In genomic region chr6:90078513-90079289, GRCh38 we compare ENCODE assay signal across 10 cellular contexts.
DNase-seq lines count a peak whose midpoint lies in the region; ATAC-seq and TF ChIP-seq lines count a peak whose summit lies in the region.
"Had no signal": no experiment of that assay in that cellular context is flagged by ENCODE, and none has a peak within 500 bp of the region (broad histone marks: within the 10 kb centered on the region; RNA-seq: fewer than 3 reads in every experiment).

No MANE protein-coding gene starts in this region.

- peaks cover 75% of the 10 kb centered on the region for H3K36me3 Mint-ChIP-seq in activated T-helper 2 cell treated with anti-CD3 and anti-CD28 coated beads, Interferon-gamma antibody, Interleukin-2, Interleukin-4, amounts not matched to agents 10 μg/mL and 5 μg/mL and 100 μg/mL, durations not matched to agents 14 hours and 24 hours and 36 hours (ENCODE audit: low read depth)
- H3K36me3 Mint-ChIP-seq in natural killer cell = no peaks in the 10 kb centered on the region

- DNase-seq in activated gamma-delta T cell treated with anti-CD3 and anti-CD28 coated beads, Interleukin-2, amount 50 U/mL, for 16 hours (ENCODE audit: low read depth) = peak; percentile 16
- no peak for DNase-seq in activated gamma-delta T cell treated with Interleukin-2 at 50 U/mL for 16 hours
- DNase-seq in activated T-helper 2 cell treated with anti-CD3 and anti-CD28 coated beads, Interferon-gamma antibody, Interleukin-2, Interleukin-4, amounts not matched to agents 10 μg/mL and 5 μg/mL and 100 μg/mL, durations not matched to agents 14 hours and 24 hours and 36 hours (ENCODE audit: low spot score) = peak; percentile 42
- no peak for DNase-seq in natural killer cell
- peak; percentile 62 to 89 for DNase-seq in stimulated activated naive CD8-positive, alpha-beta T cell treated with anti-CD3 and anti-CD28 coated beads, Interleukin-15, amount 100 ng/mL, for 72 hours
- DNase-seq in ecto neural progenitor cell (ENCODE audit: low spot score) = no peak
- DNase-seq: GDM1, NCI-H2029 treated with DMSO at 0.1 percent for 48 hours had no signal

- peak overlapping the region; percentile 94 for H3K4me3 Mint-ChIP-seq in activated T-helper 2 cell treated with anti-CD3 and anti-CD28 coated beads, Interferon-gamma antibody, Interleukin-2, Interleukin-4, amounts not matched to agents 10 μg/mL and 5 μg/mL and 100 μg/mL, durations not matched to agents 14 hours and 24 hours and 36 hours (ENCODE audit: low read depth)
- H3K4me3 Mint-ChIP-seq in natural killer cell = peak overlapping the region; percentile 94
- peak overlapping the region; percentile 75 to 93 for H3K4me3 Mint-ChIP-seq in stimulated activated naive CD8-positive, alpha-beta T cell treated with anti-CD3 and anti-CD28 coated beads, Interleukin-15, amount 100 ng/mL, for 72 hours

- peak overlapping the region; percentile 98 for H3K27ac Mint-ChIP-seq in activated T-helper 2 cell treated with anti-CD3 and anti-CD28 coated beads, Interferon-gamma antibody, Interleukin-2, Interleukin-4, amounts not matched to agents 10 μg/mL and 5 μg/mL and 100 μg/mL, durations not matched to agents 14 hours and 24 hours and 36 hours
- H3K27ac Mint-ChIP-seq in natural killer cell = peak overlapping the region; percentile 92 to 94
- H3K27ac Mint-ChIP-seq in stimulated activated naive CD8-positive, alpha-beta T cell treated with anti-CD3 and anti-CD28 coated beads, Interleukin-15, amount 100 ng/mL, for 72 hours = peak overlapping the region; percentile 97 to 98

- H3K9me3 Mint-ChIP-seq in activated T-helper 2 cell treated with anti-CD3 and anti-CD28 coated beads, Interferon-gamma antibody, Interleukin-2, Interleukin-4, amounts not matched to agents 10 μg/mL and 5 μg/mL and 100 μg/mL, durations not matched to agents 14 hours and 24 hours and 36 hours = no peaks in the 10 kb centered on the region
- H3K9me3 Mint-ChIP-seq in natural killer cell = no peaks in the 10 kb centered on the region
- no peaks in the 10 kb centered on the region for H3K9me3 Mint-ChIP-seq in stimulated activated naive CD8-positive, alpha-beta T cell treated with anti-CD3 and anti-CD28 coated beads, Interleukin-15, amount 100 ng/mL, for 72 hours

- ATAC-seq in natural killer cell (peak; percentile 24 to 51 (median 35)), HG03378 (IDR thresholded peaks at IDR 0.05; ENCODE audit: unreplicated experiment) (no peak), HG03354 (IDR thresholded peaks at IDR 0.05; ENCODE audit: poor library complexity, severe bottlenecking, unreplicated experiment) (no peak)
- ATAC-seq in stimulated activated naive CD8-positive, alpha-beta T cell treated with anti-CD3 and anti-CD28 coated beads, Interleukin-15, amount 100 ng/mL, for 72 hours = peak; percentile 63

- no peak for TF ChIP-seq CTCF in natural killer cell (IDR thresholded peaks at IDR 0.05)

- H3K27me3 Mint-ChIP-seq in activated T-helper 2 cell treated with anti-CD3 and anti-CD28 coated beads, Interferon-gamma antibody, Interleukin-2, Interleukin-4, amounts not matched to agents 10 μg/mL and 5 μg/mL and 100 μg/mL, durations not matched to agents 14 hours and 24 hours and 36 hours (ENCODE audit: low read depth) = no peaks in the 10 kb centered on the region
- no peaks in the 10 kb centered on the region for H3K27me3 Mint-ChIP-seq in natural killer cell (ENCODE audit: low read depth in 2 of 2)
- no peaks in the 10 kb centered on the region for H3K27me3 Mint-ChIP-seq in stimulated activated naive CD8-positive, alpha-beta T cell treated with anti-CD3 and anti-CD28 coated beads, Interleukin-15, amount 100 ng/mL, for 72 hours

- intact Hi-C loops in activated T-helper 2 cell treated with anti-CD3 and anti-CD28 coated beads, Interferon-gamma antibody, Interleukin-2, Interleukin-4, amounts not matched to agents 10 μg/mL and 5 μg/mL and 100 μg/mL, durations not matched to agents 14 hours and 24 hours and 36 hours (cut with micrococcal nuclease) = loop anchor here (1.0 to 2.0 kb wide), 8 partner anchors 10 to 291 kb away; no protein-coding TSS in a partner anchor
- intact Hi-C loops in natural killer cell (cut with micrococcal nuclease) = no loop called here

- peaks cover 77% of the 10 kb centered on the region for H3K4me1 Mint-ChIP-seq in activated T-helper 2 cell treated with anti-CD3 and anti-CD28 coated beads, Interferon-gamma antibody, Interleukin-2, Interleukin-4, amounts not matched to agents 10 μg/mL and 5 μg/mL and 100 μg/mL, durations not matched to agents 14 hours and 24 hours and 36 hours (ENCODE audit: low read depth)
- peaks cover 63 to 71% of the 10 kb centered on the region in 2 donors for H3K4me1 Mint-ChIP-seq in natural killer cell
- H3K4me1 Mint-ChIP-seq in stimulated activated naive CD8-positive, alpha-beta T cell treated with anti-CD3 and anti-CD28 coated beads, Interleukin-15, amount 100 ng/mL, for 72 hours = peaks cover 56% of the 10 kb centered on the region

Comparison
In these comparisons a context has a peak if more than half of its experiments do, and no peak if none do; other contexts are left out.
1. DNase-seq: peak in activated gamma-delta T cell treated with anti-CD3 and anti-CD28 coated beads, Interleukin-2, amount 50 U/mL, for 16 hours (single experiment), activated T-helper 2 cell treated with anti-CD3 and anti-CD28 coated beads, Interferon-gamma antibody, Interleukin-2, Interleukin-4, amounts not matched to agents 10 μg/mL and 5 μg/mL and 100 μg/mL, durations not matched to agents 14 hours and 24 hours and 36 hours (single experiment) and stimulated activated naive CD8-positive, alpha-beta T cell treated with anti-CD3 and anti-CD28 coated beads, Interleukin-15, amount 100 ng/mL, for 72 hours (2 of 2); none in activated gamma-delta T cell treated with Interleukin-2 at 50 U/mL for 16 hours (single experiment), natural killer cell (single experiment) and ecto neural progenitor cell (single experiment).
2. ATAC-seq: peak in natural killer cell (3 of 3) and stimulated activated naive CD8-positive, alpha-beta T cell treated with anti-CD3 and anti-CD28 coated beads, Interleukin-15, amount 100 ng/mL, for 72 hours (single experiment); none in HG03378 (single experiment) and HG03354 (single experiment).
3. Peak in every context shown above with its lines, with median percentiles within 50 percentile points of each other: H3K27ac Mint-ChIP-seq and H3K4me3 Mint-ChIP-seq.